Comparison of ENCODE assay signal across 8 cellular contexts in genomic region chr11:75667831-75668507, GRCh38.
DNase-seq lines count a peak whose midpoint lies in the region; ATAC-seq lines count a peak whose summit lies in the region.

No MANE protein-coding gene starts in this region.

- intact Hi-C loops in posterior cingulate gyrus (cut with DNase I), result loop anchor here (2.0 kb wide), 2 partner anchors 27 to 85 kb away; no protein-coding TSS in a partner anchor

- no peak for ATAC-seq in HG03175 (IDR thresholded peaks at IDR 0.05; ENCODE audit: unreplicated experiment)

- peak; percentile 24 to 50 for DNase-seq in stimulated activated CD4-positive, alpha-beta T cell treated with anti-CD3 and anti-CD28 coated beads, Interleukin-2, amount 100 ng/mL, for 24 hours
- DNase-seq in stimulated activated CD4-positive, alpha-beta T cell treated with anti-CD3 and anti-CD28 coated beads, Interleukin-12 subunit alpha, Interleukin-12 subunit beta, amount 100 ng/mL, for 4 hours, result no peak
- peak; percentile 84 for DNase-seq in NCI-H2227 treated with DMSO at 0.1 percent for 48 hours (lab: John Stamatoyannopoulos, UW)
- DNase-seq in amygdala (lab: John Stamatoyannopoulos, UW), result peak in 49 of 56 donors; percentile 19 to 80 (median 55)
- DNase-seq in hepatic stellate cell (ENCODE audit: low spot score), result peak; percentile 46
- DNase-seq in posterior cingulate gyrus, result peak; percentile 66 to 96 (median 78)
- DNase-seq in GM19240 (ENCODE audit: insufficient read length, low spot score), result no peak

Comparison
In these comparisons a context has a peak if more than half of its experiments do, and no peak if none do; other contexts are left out.
1. DNase-seq: peak in stimulated activated CD4-positive, alpha-beta T cell treated with anti-CD3 and anti-CD28 coated beads, Interleukin-2, amount 100 ng/mL, for 24 hours (2 of 2), NCI-H2227 treated with DMSO at 0.1 percent for 48 hours (single experiment), amygdala (49 of 56), hepatic stellate cell (single experiment) and posterior cingulate gyrus (10 of 10); none in stimulated activated CD4-positive, alpha-beta T cell treated with anti-CD3 and anti-CD28 coated beads, Interleukin-12 subunit alpha, Interleukin-12 subunit beta, amount 100 ng/mL, for 4 hours (single experiment) and GM19240 (single experiment).